Comparison of ENCODE assay signal across 9 cellular contexts in genomic region chr9:123338710-123339665, GRCh38. TPM values are rescaled to one million over a fixed set of nuclear protein-coding genes. Genes with fewer than 3 reads are reported as not detected.
DNase-seq lines count a peak whose midpoint lies in the region; ATAC-seq and TF ChIP-seq lines count a peak whose summit lies in the region.
"Had no signal": no experiment of that assay in that cellular context is flagged by ENCODE, and none has a peak within 500 bp of the region (broad histone marks: within the 10 kb centered on the region; RNA-seq: fewer than 3 reads in every experiment).

No MANE protein-coding gene starts in this region.

- H3K27ac ChIP-seq in SU-DHL-6 (ENCODE audit: low read depth, low read length) (peak overlapping the region; percentile 94), upper lobe of left lung (peak overlapping the region in 3 of 4 donors; percentile 19 to 32 (median 21))
- H3K27ac ChIP-seq: SJSA1 had no signal

- peak overlapping the region; percentile 57 for H3K4me2 ChIP-seq in SU-DHL-6 (ENCODE audit: low read depth, low read length, poor library complexity, severe bottlenecking)

- H3K27me3 ChIP-seq in SU-DHL-6 (ENCODE audit: low read length) (no peaks in the 10 kb centered on the region), upper lobe of left lung (no peaks in the 10 kb centered on the region)
- H3K27me3 ChIP-seq: SJSA1 had no signal

- H3K9ac ChIP-seq in SU-DHL-6 (ENCODE audit: low read length) = peak overlapping the region; percentile 66

- TF ChIP-seq EP300 in upper lobe of left lung (IDR thresholded peaks at IDR 0.05) = no peak

- no peak for TF ChIP-seq POLR2A in upper lobe of left lung (IDR thresholded peaks at IDR 0.05)

- peak overlapping the region; percentile 56 to 81 (median 79) for H3K27ac Mint-ChIP-seq in nephron

- peaks cover 0 to 31% (median 27%) of the 10 kb centered on the region in 4 donors for H3K4me1 ChIP-seq in upper lobe of left lung

- peaks cover 9% of the 10 kb centered on the region for H3K27me3 Mint-ChIP-seq in nephron (ENCODE audit: low read depth)

- 51% methylated on average over 31 to 35 of the region's 35 CpGs for WGBS in upper lobe of left lung, 2 donors

- peak overlapping the region in 1 of 3 experiments; percentile 11 for H3K4me3 Mint-ChIP-seq in nephron

- H3K36me3 Mint-ChIP-seq in nephron (ENCODE audit: low read depth) = no peaks in the 10 kb centered on the region

- no peaks in the 10 kb centered on the region for H3K79me2 ChIP-seq in SU-DHL-6 (ENCODE audit: insufficient read depth, low read length)

- H3F3A ChIP-seq in SU-DHL-6 (ENCODE audit: insufficient read depth) = peaks cover 75% of the 10 kb centered on the region

- H3K36me3 ChIP-seq in SU-DHL-6 (ENCODE audit: low read length) (no peaks in the 10 kb centered on the region), upper lobe of left lung (no peaks in the 10 kb centered on the region)
- H3K36me3 ChIP-seq: SJSA1 had no signal

- H3K4me1 Mint-ChIP-seq in nephron = peaks cover 59% of the 10 kb centered on the region

- no peaks in the 10 kb centered on the region for H4K20me1 ChIP-seq in SU-DHL-6 (ENCODE audit: low read depth, low read length)

- TF ChIP-seq CTCF in SU-DHL-6 (IDR thresholded peaks at IDR 0.05; ENCODE audit: insufficient read depth, low read length, poor library complexity, severe bottlenecking) (no peak), nephron (IDR thresholded peaks at IDR 0.05; ENCODE audit: unreplicated experiment in 3 of 3) (no peak), upper lobe of left lung (IDR thresholded peaks at IDR 0.05) (no peak)

- ATAC-seq in GM18508 (IDR thresholded peaks at IDR 0.05; ENCODE audit: insufficient read depth, unreplicated experiment) (peak; percentile 36), HG02870 (IDR thresholded peaks at IDR 0.05; ENCODE audit: unreplicated experiment) (peak; percentile 56), upper lobe of left lung (ENCODE audit: low FRiP score in 2 of 2) (peak; percentile 23 to 53)

- peak overlapping the region; percentile 41 for H3K4me3 ChIP-seq in SU-DHL-6 (ENCODE audit: insufficient read depth, low read length, poor library complexity, severe bottlenecking)
- H3K4me3 ChIP-seq in upper lobe of left lung = peak overlapping the region in 3 of 4 donors; percentile 12 to 32 (median 23)
- H3K4me3 ChIP-seq: SJSA1 had no signal

- no peaks in the 10 kb centered on the region for H3K9me3 Mint-ChIP-seq in nephron

- no peaks in the 10 kb centered on the region for H3K9me2 ChIP-seq in SU-DHL-6 (replicated peaks; ENCODE audit: insufficient read depth, low read length)

- no peaks in the 10 kb centered on the region for H3K9me3 ChIP-seq in SU-DHL-6 (ENCODE audit: insufficient read depth, low read length)
- H3K9me3 ChIP-seq in upper lobe of left lung = no peaks in the 10 kb centered on the region
- H3K9me3 ChIP-seq: SJSA1 had no signal

- H2AFZ ChIP-seq in SU-DHL-6 (ENCODE audit: low read depth, low read length, severe bottlenecking) = no peak overlapping the region

- DNase-seq in activated naive CD8-positive, alpha-beta T cell treated with anti-CD3 and anti-CD28 coated beads, Interleukin-2, amount 50 U/mL, for 16 hours (ENCODE audit: low read depth, low spot score) = peak; percentile 57
- peak; percentile 42 to 61 for DNase-seq in upper lobe of left lung
- no peak for DNase-seq in HK-2 (ENCODE audit: unreplicated experiment)
- DNase-seq in NCI-H1436 treated with DMSO at 0.1 percent for 48 hours (lab: John Stamatoyannopoulos, UW) = no peak

RNA-seq across cellular contexts. Expression of gene CRB2, which starts 17.0 kb away (rescaled TPM):
- under 1 TPM in 2 of 6 donors, not detected in 4; 0.13 to 0.23 TPM for total RNA-seq in upper lobe of left lung
- total RNA-seq: SJSA1 had no signal

Comparison
In these comparisons a context has a peak if more than half of its experiments do, and no peak if none do; other contexts are left out.
1. DNase-seq: peak in activated naive CD8-positive, alpha-beta T cell treated with anti-CD3 and anti-CD28 coated beads, Interleukin-2, amount 50 U/mL, for 16 hours (single experiment) and upper lobe of left lung (2 of 2); none in HK-2 (single experiment) and NCI-H1436 treated with DMSO at 0.1 percent for 48 hours (single experiment).
2. Peak in every context shown above with its lines, with median percentiles within 50 percentile points of each other: ATAC-seq.